Comparison of ENCODE assay signal across 25 cellular contexts in genomic region chr20:44743080-44743701, GRCh38. TPM values are rescaled to one million over a fixed set of nuclear protein-coding genes. Genes with fewer than 3 reads are reported as not detected.
DNase-seq lines count a peak whose midpoint lies in the region; ATAC-seq, FAIRE-seq and TF ChIP-seq lines count a peak whose summit lies in the region.
"Had no signal": no experiment of that assay in that cellular context is flagged by ENCODE, and none has a peak within 500 bp of the region (broad histone marks: within the 10 kb centered on the region; RNA-seq: fewer than 3 reads in every experiment).

No MANE protein-coding gene starts in this region.

- no peak overlapping the region for H3K9ac ChIP-seq in K562 (ENCODE audit: insufficient read depth in 1 of 2, low read depth in 2 of 2, low read length in 2 of 2)

- no peak for TF ChIP-seq POLR2A in K562 (conservative IDR thresholded peaks at IDR 0.05)

- no peak overlapping the region for H3K4me2 ChIP-seq in K562 (ENCODE audit: insufficient read depth, low read length)

- intact Hi-C loops in left ventricle myocardium inferior (cut with micrococcal nuclease), result no loop called here
- intact Hi-C loops in Right ventricle myocardium superior (cut with DNase I), result no loop called here
- intact Hi-C loops in Panc1 (cut with micrococcal nuclease; ENCODE audit: unreplicated experiment), result no loop called here
- intact Hi-C loops in K562 (cut with micrococcal nuclease), result no loop called here

- H3K36me3 ChIP-seq in left ventricle myocardium inferior, result no peaks in the 10 kb centered on the region
- no peaks in the 10 kb centered on the region for H3K36me3 ChIP-seq in Panc1 (ENCODE audit: control insufficient read depth, insufficient read depth, low read length)
- H3K36me3 ChIP-seq in K562 (ENCODE audit: control insufficient read depth, insufficient read depth, low read length), result no peaks in the 10 kb centered on the region
- H3K36me3 ChIP-seq in thoracic aorta, result no peaks in the 10 kb centered on the region
- H3K36me3 ChIP-seq: BE2C, MG63 had no signal

- no peaks in the 10 kb centered on the region for H3K9me1 ChIP-seq in K562 (ENCODE audit: control insufficient read depth, insufficient read depth, low read length)

- H3K79me2 ChIP-seq in K562 (ENCODE audit: control insufficient read depth, insufficient read depth, low read length), result no peaks in the 10 kb centered on the region

- POLR2A ChIA-PET in Panc1 (lab: Charles Lee), result interaction anchor here (0.5 to 1.0 kb wide), 3 partner anchors 15 to 42 kb away, joined by 3 to 4 read pairs (median 4); no protein-coding TSS in a partner anchor
- POLR2A ChIA-PET in K562 (lab: Yijun Ruan, JAX), result no interaction called here

- H3K27me3 ChIP-seq in left ventricle myocardium inferior (ENCODE audit: low read depth), result no peaks in the 10 kb centered on the region
- no peaks in the 10 kb centered on the region for H3K27me3 ChIP-seq in Panc1 (ENCODE audit: control insufficient read depth, insufficient read depth, low read length)
- H3K27me3 ChIP-seq in K562 (ENCODE audit: control insufficient read depth in 2 of 2, insufficient read depth in 2 of 2, low read length in 2 of 2), result peaks cover 0 to 9% of the 10 kb centered on the region in 2 experiments; a peak in 4 of 5 replicates
- H3K27me3 ChIP-seq in thoracic aorta (replicated peaks; ENCODE audit: insufficient read depth), result no peaks in the 10 kb centered on the region

- 6% methylated on average over 7 of the region's 7 CpGs for WGBS in K562 (ENCODE audit: insufficient coverage, low coverage, missing lambda C conversion rate)

- FAIRE-seq in K562 (lab: Jason Lieb, UNC), result no peak
- FAIRE-seq: GM18507, H54 had no signal

- H3K9me3 ChIP-seq in left ventricle myocardium inferior (replicated peaks) (no peaks in the 10 kb centered on the region), Panc1 (ENCODE audit: control insufficient read depth, insufficient read depth, low read depth, low read length) (no peaks in the 10 kb centered on the region), K562 (replicated peaks; ENCODE audit: control insufficient read depth, insufficient read depth, low read depth, low read length) (no peaks in the 10 kb centered on the region), thoracic aorta (no peaks in the 10 kb centered on the region)
- H3K9me3 ChIP-seq: BE2C, MG63 had no signal

- ATAC-seq in Right ventricle myocardium superior (ENCODE audit: poor library complexity) (no peak), Panc1 (no peak), K562 (no peak), thoracic aorta (ENCODE audit: insufficient number of reproducible peaks, low FRiP score, low read depth) (no peak), GM21619 (IDR thresholded peaks at IDR 0.05; ENCODE audit: unreplicated experiment) (no peak)

- TF ChIP-seq EP300 in K562 (IDR thresholded peaks at IDR 0.05; ENCODE audit: low read length), result no peak

- DNase-seq in left ventricle myocardium inferior (no peak), Right ventricle myocardium superior (no peak), Panc1 (ENCODE audit: low read depth, low spot score) (no peak), K562 (ENCODE audit: extremely low read depth in 1 of 4, low spot score in 3 of 4) (peak in 1 of 4 experiments; percentile 9), thoracic aorta (ENCODE audit: low spot score) (no peak), dermis blood vessel endothelial cell (no peak), NCI-H774 (lab: John Stamatoyannopoulos, UW) (no peak)
- DNase-seq: BE2C; CD8-positive, alpha-beta memory T cell; DMS 273 treated with DMSO at 0.1 percent for 48 hours; DMS79 treated with DMSO at 0.1 percent for 48 hours; KBM-7; MG63; NCI-H2029; NCI-H446; NCI-H524 treated with DMSO at 0.1 percent for 48 hours; NK-92 treated with Interleukin-12 subunit alpha and Interleukin-12 subunit beta, amount 100 ng/mL, for 24 hours; SHP77 treated with DMSO at 0.1 percent for 48 hours had no signal

- in situ Hi-C loops in Panc1 (cut with HindIII; ENCODE audit: low pct_unique_long_range_greater_than_20kb, low sequenced_read_pairs) (no loop called here), K562 (cut with MboI) (loop anchor here (5.0 to 10.0 kb wide), 2 partner anchors 56 to 122 kb away; no protein-coding TSS in a partner anchor)

- H4K20me1 ChIP-seq in K562 (replicated peaks; ENCODE audit: control insufficient read depth, insufficient read depth, low read length), result no peaks in the 10 kb centered on the region

- TF ChIP-seq CTCF in left ventricle myocardium inferior (IDR thresholded peaks at IDR 0.05; ENCODE audit: borderline replicate concordance), result no peak
- no peak for TF ChIP-seq CTCF in Panc1 (IDR thresholded peaks at IDR 0.05)
- no peak for TF ChIP-seq CTCF in K562 (IDR thresholded peaks at IDR 0.05 in 2 of 3, conservative IDR thresholded peaks at IDR 0.05 in 1 of 3; ENCODE audit: insufficient read depth in 2 of 3, low read depth in 1 of 3, low read length in 3 of 3)
- no peak for TF ChIP-seq CTCF in thoracic aorta (IDR thresholded peaks at IDR 0.05)

- peaks cover 51% of the 10 kb centered on the region for H3K4me1 ChIP-seq in left ventricle myocardium inferior
- H3K4me1 ChIP-seq in Panc1 (ENCODE audit: control insufficient read depth, insufficient read depth, low read length), result peaks cover 30% of the 10 kb centered on the region
- peaks cover 3 to 10% of the 10 kb centered on the region in 2 experiments; a peak in 3 of 5 replicates for H3K4me1 ChIP-seq in K562 (replicated peaks in 1 of 2; ENCODE audit: control insufficient read depth in 2 of 2, insufficient read depth in 2 of 2, low read length in 2 of 2)
- H3K4me1 ChIP-seq in thoracic aorta (ENCODE audit: control insufficient read depth in 1 of 2, low read depth in 2 of 2), result peaks cover 17 to 82% of the 10 kb centered on the region in 2 donors

- peak overlapping the region; percentile 27; the same call in 1 of the 2 replicates for H2AFZ ChIP-seq in K562 (ENCODE audit: low read depth, low read length)

- CTCF ChIA-PET in Panc1 (lab: Charles Lee), result no interaction called here
- CTCF ChIA-PET in K562 (lab: Yijun Ruan, JAX; ENCODE audit: low intra/inter-chr PET ratio), result interaction anchor here (0.7 kb wide), 1 partner anchor 146 kb away, joined by 4 read pairs; no protein-coding TSS in a partner anchor

- H3K27ac ChIP-seq in left ventricle myocardium inferior (replicated peaks) (peak overlapping the region; percentile 61), Panc1 (ENCODE audit: low read length) (peak overlapping the region; percentile 73; the same call in 1 of the 2 replicates), K562 (ENCODE audit: extremely low read depth, low read depth, low read length) (no peak overlapping the region), thoracic aorta (peak overlapping the region; percentile 86 to 91)
- H3K27ac ChIP-seq: 22Rv1, RWPE1 had no signal

- H3K4me3 ChIP-seq in left ventricle myocardium inferior (no peak overlapping the region), Panc1 (ENCODE audit: low read depth in 2 of 2, low read length in 2 of 2) (no peak overlapping the region), K562 (no peak overlapping the region), thoracic aorta (no peak overlapping the region)
- H3K4me3 ChIP-seq: MG63 had no signal

- no TSS peak for BruUV-seq in Panc1 (replicated peaks; lab: Mats Ljungman, UMichigan)
- no TSS peak for BruUV-seq in K562 (replicated peaks; lab: Mats Ljungman, UMichigan)

- TF ChIP-seq RAD21 in K562 (CRISPR knock-in tag; conservative IDR thresholded peaks at IDR 0.05 in 1 of 2, IDR thresholded peaks at IDR 0.05 in 1 of 2), result no peak

RNA-seq across cellular contexts. Expression of gene KCNK15, which starts 2.5 kb away (rescaled TPM):
- total RNA-seq in left ventricle myocardium inferior (0.33 TPM), Right ventricle myocardium superior (0.19 TPM), Panc1 (2021; ENCODE audit: unreplicated experiment) (7.4 TPM), K562 (2014; rRNA removed) (0.16 and 0.23 TPM in 2 replicates), K562 (2014; rRNA removed; fragmentation: Illumina TruSeq; extraction: Trizol) (0.10 TPM in 1 of 2 replicates, not detected in the other), K562 (2015; rRNA removed; fragmentation: Illumina TruSeq; extraction: Trizol) (not detected in 2 replicates), K562 (2021) (0.11 and 0.38 TPM in 2 replicates), thoracic aorta (10 to 100 TPM; 26.3 to 60.0 TPM), dermis blood vessel endothelial cell (0.05 and 0.17 TPM in 2 replicates)
- polyA plus RNA-seq in Panc1 (2012; ENCODE audit: insufficient read length), result 13.2 TPM
- total RNA-seq in K562 (2011; cell fraction: chromatin; rRNA removed; ENCODE audit: low replicate concordance), result 0.42 TPM in 1 of 2 replicates, not detected in the other
- 0.79 and 1.0 TPM in 2 replicates for total RNA-seq in K562 (2011; cell fraction: nucleolus; rRNA removed)
- 0.66 TPM in 1 of 2 replicates, not detected in the other for total RNA-seq in K562 (2011; cell fraction: nucleoplasm; rRNA removed)
- polyA plus RNA-seq in K562 (2011; rRNA removed) (0.03 TPM in 1 of 2 replicates, not detected in the other), K562 (2014; fragmentation: Illumina TruSeq; extraction: Trizol) (0.07 TPM in 1 of 2 replicates, not detected in the other), K562 (2014; fragmentation: Nextera tagmentation; extraction: Ambion mirVana) (not detected), K562 (2014; rRNA removed) (0.30 TPM in 1 of 2 replicates, not detected in the other)
- polyA plus RNA-seq in K562 (2011; cell fraction: cytosol; rRNA removed), result 0.01 and 0.10 TPM in 2 replicates
- not detected in 2 replicates for polyA plus RNA-seq in K562 (2011; cell fraction: nucleus; rRNA removed)
- polyA plus RNA-seq in K562 (2012), result 0.21 and 0.79 TPM in 2 replicates
- 0.07 TPM in 1 of 2 replicates, not detected in the other for polyA minus RNA-seq in K562 (2011; rRNA and poly(A)+ RNA removed)
- 0.64 TPM in 1 of 2 replicates, not detected in the other for polyA minus RNA-seq in K562 (2011; cell fraction: cytosol; rRNA and poly(A)+ RNA removed)
- 0.33 and 0.67 TPM in 2 replicates for polyA minus RNA-seq in K562 (2011; cell fraction: nucleus; rRNA and poly(A)+ RNA removed)
- total RNA-seq: HT-29 had no signal
- polyA plus RNA-seq: CD14-positive monocyte; CD8-positive, alpha-beta memory T cell had no signal

RNA-seq across cellular contexts. Expression of gene CCN5, which starts 28.0 kb away (rescaled TPM):
- total RNA-seq in left ventricle myocardium inferior (37.0 TPM), Right ventricle myocardium superior (15.8 TPM), Panc1 (2021; ENCODE audit: unreplicated experiment) (15.2 TPM), K562 (2014; rRNA removed) (not detected in 2 replicates), K562 (2014; rRNA removed; fragmentation: Illumina TruSeq; extraction: Trizol) (not detected in 2 replicates), K562 (2015; rRNA removed; fragmentation: Illumina TruSeq; extraction: Trizol) (not detected in 2 replicates), K562 (2021) (not detected in 2 replicates), thoracic aorta (100 to 1,000 TPM; 652 to 994 TPM), dermis blood vessel endothelial cell (not detected in 2 replicates)
- polyA plus RNA-seq in Panc1 (2012; ENCODE audit: insufficient read length), result 32.0 TPM
- not detected in 2 replicates for total RNA-seq in K562 (2011; cell fraction: chromatin; rRNA removed; ENCODE audit: low replicate concordance)
- not detected in 2 replicates for total RNA-seq in K562 (2011; cell fraction: nucleolus; rRNA removed)
- total RNA-seq in K562 (2011; cell fraction: nucleoplasm; rRNA removed), result not detected in 2 replicates
- polyA plus RNA-seq in K562 (2011; rRNA removed) (not detected in 2 replicates), K562 (2014; fragmentation: Illumina TruSeq; extraction: Trizol) (not detected in 2 replicates), K562 (2014; fragmentation: Nextera tagmentation; extraction: Ambion mirVana) (not detected), K562 (2014; rRNA removed) (not detected in 2 replicates)
- polyA plus RNA-seq in K562 (2011; cell fraction: cytosol; rRNA removed), result not detected in 2 replicates
- polyA plus RNA-seq in K562 (2011; cell fraction: nucleus; rRNA removed), result not detected in 2 replicates
- 0.07 TPM in 1 of 2 replicates, not detected in the other for polyA plus RNA-seq in K562 (2012)
- not detected in 2 replicates for polyA minus RNA-seq in K562 (2011; rRNA and poly(A)+ RNA removed)
- polyA minus RNA-seq in K562 (2011; cell fraction: cytosol; rRNA and poly(A)+ RNA removed), result 2.9 and 3.7 TPM in 2 replicates
- polyA minus RNA-seq in K562 (2011; cell fraction: nucleus; rRNA and poly(A)+ RNA removed), result 0.56 and 0.81 TPM in 2 replicates
- total RNA-seq: CD8-positive, alpha-beta memory T cell; HT-29 had no signal
- polyA plus RNA-seq: CD14-positive monocyte; CD8-positive, alpha-beta memory T cell had no signal

Comparison
In these comparisons a context has a peak if more than half of its experiments do, and no peak if none do; other contexts are left out.
1. RNA of gene CCN5, which starts 28.0 kb away (total RNA-seq): 652 to 994 TPM in thoracic aorta; 37.0 TPM in left ventricle myocardium inferior (single experiment), 15.8 TPM in Right ventricle myocardium superior (single experiment), 15.2 TPM in Panc1 (single experiment), not detected in K562 and not detected in dermis blood vessel endothelial cell; every median in the first group is over 10 times any median in the second.